In the genomic region with DNA sequence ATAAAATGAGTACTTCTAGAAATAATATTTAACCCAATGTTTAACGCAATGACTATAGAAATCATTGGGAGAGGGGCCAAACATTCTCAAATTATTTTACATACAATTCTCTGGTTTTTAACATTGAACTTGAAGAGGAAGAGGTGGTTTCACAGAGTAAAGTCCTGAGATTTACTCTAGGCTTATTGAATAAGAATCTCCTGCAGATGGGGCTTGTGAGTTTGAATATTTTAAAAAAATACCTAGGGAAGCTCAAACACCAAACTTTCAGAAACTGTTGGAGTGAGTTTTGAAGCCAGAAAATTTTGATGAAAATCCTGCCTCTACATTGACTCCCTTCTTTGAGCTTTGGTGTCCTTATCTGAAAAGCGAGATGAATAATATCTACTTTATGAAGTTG, we compare ENCODE assay signal across 12 cellular contexts.
A peak's percentile ranks its signal among the peaks of the same experiment; 100 is the strongest.
DNase-seq lines count a peak whose midpoint lies in the region; ATAC-seq and TF ChIP-seq lines count a peak whose summit lies in the region.
"Had no signal": no experiment of that assay in that cellular context is flagged by ENCODE, and none has a peak within 500 bp of the region (broad histone marks: within the 10 kb centered on the region; RNA-seq: fewer than 3 reads in every experiment).

No MANE protein-coding gene starts in this region.

- TF ChIP-seq CTCF in AG09319 (IDR thresholded peaks at IDR 0.05; ENCODE audit: low read depth, low read length): peak; percentile 5
- TF ChIP-seq CTCF in fibroblast of the aortic adventitia (IDR thresholded peaks at IDR 0.05; ENCODE audit: insufficient read depth, low read length): peak; percentile 23

- peaks cover 9% of the 10 kb centered on the region for H3K4me1 ChIP-seq in adipocyte (ENCODE audit: control insufficient read depth, insufficient read depth, low read length)

- H3K27me3 ChIP-seq in adipocyte (replicated peaks; ENCODE audit: control insufficient read depth, insufficient read depth, low read length): no peaks in the 10 kb centered on the region

- no peak overlapping the region for H3K9ac ChIP-seq in adipocyte (ENCODE audit: low read length)

- DNase-seq in AG09319 (ENCODE audit: extremely low read depth, low read depth) (no peak), GM03348 (ENCODE audit: low spot score) (peak; percentile 16), adipocyte (ENCODE audit: low read depth) (peak; percentile 22), fibroblast of the aortic adventitia (ENCODE audit: low read depth) (no peak), NCI-H146 (lab: John Stamatoyannopoulos, UW) (no peak), NCI-H2196 (lab: John Stamatoyannopoulos, UW; ENCODE audit: unreplicated experiment) (no peak)
- DNase-seq: CD4-positive, alpha-beta T cell; H9; NCI-H1436 treated with DMSO at 0.1 percent for 48 hours; NCI-H226; NCI-H526 had no signal

- ATAC-seq in GM21723 (IDR thresholded peaks at IDR 0.05; ENCODE audit: unreplicated experiment): no peak

- H3K4me3 ChIP-seq in adipocyte (ENCODE audit: low read length): no peak overlapping the region
- no peak overlapping the region for H3K4me3 ChIP-seq in fibroblast of the aortic adventitia (ENCODE audit: low read depth, low read length)

- no peaks in the 10 kb centered on the region for H3K36me3 ChIP-seq in adipocyte (ENCODE audit: control insufficient read depth, insufficient read depth, low read length, severe bottlenecking)

- H3K9me3 ChIP-seq in adipocyte (ENCODE audit: control insufficient read depth, low read length): no peaks in the 10 kb centered on the region

Comparison
In these comparisons a context has a peak if more than half of its experiments do, and no peak if none do; other contexts are left out.
1. DNase-seq: peak in GM03348 (single experiment) and adipocyte (single experiment); none in AG09319 (single experiment), fibroblast of the aortic adventitia (single experiment), NCI-H146 (single experiment) and NCI-H2196 (single experiment).